9 cellular contexts compared by ENCODE assay signal in the genomic region with DNA sequence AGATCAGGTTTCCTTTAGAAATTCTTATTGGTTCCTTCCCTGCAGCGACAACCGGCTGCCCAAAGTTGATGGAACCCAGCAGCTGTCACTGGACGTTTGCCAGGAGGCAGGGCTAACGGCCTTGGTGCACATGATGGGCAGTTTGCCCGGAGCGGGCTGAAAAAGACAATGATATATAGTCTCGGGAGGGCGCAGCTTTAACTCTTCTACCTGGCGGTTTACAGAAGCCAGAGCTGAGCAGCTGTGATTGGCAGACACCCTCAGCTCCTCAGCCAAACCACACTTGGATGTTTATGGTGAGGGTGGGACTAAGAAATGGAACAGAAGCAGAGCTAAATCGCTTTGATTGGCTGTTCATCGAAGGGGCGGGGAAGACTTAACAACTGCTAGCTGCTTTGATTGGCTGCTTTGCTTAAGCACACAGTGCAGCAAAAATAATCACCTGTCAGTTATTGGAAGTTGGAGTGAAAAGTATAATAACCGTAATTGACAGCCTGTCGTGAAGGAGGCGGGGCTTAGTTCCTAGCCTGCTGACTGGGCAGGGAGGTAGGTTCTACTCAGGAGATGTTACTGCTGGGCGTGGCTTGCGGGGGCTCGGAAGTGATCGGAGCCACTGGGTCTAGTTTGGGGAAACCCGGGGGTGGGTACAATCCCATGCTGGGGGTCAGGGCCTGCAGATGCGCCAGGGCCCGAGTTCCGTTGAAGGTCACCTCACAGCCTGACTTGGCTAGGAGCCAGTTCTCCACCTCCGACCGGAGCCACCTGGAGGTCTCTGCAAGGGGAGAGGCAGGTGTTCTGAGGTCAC. TPM values are rescaled to one million over a fixed set of nuclear protein-coding genes. Genes with fewer than 3 reads are reported as not detected.
A peak's percentile ranks its signal among the peaks of the same experiment; 100 is the strongest.
DNase-seq lines count a peak whose midpoint lies in the region; ATAC-seq, FAIRE-seq and TF ChIP-seq lines count a peak whose summit lies in the region.
"Had no signal": no experiment of that assay in that cellular context is flagged by ENCODE, and none has a peak within 500 bp of the region (broad histone marks: within the 10 kb centered on the region; RNA-seq: fewer than 3 reads in every experiment).

No MANE protein-coding gene starts in this region.

- DNase-seq in Ammon's horn (ENCODE audit: low spot score) (peak; percentile 96), NCI-H446 treated with DMSO at 0.1 percent for 48 hours (lab: John Stamatoyannopoulos, UW) (peak; percentile 100)
- peak; percentile 97 for DNase-seq in activated CD4-positive, alpha-beta T cell treated with anti-CD3 and anti-CD28 coated beads for 36 hours
- peak; percentile 64 to 87 (median 84) for DNase-seq in stimulated activated CD4-positive, alpha-beta T cell treated with anti-CD3 and anti-CD28 coated beads, Interleukin-1b, Interleukin-23, amount 100 ng/mL, for 24 hours (ENCODE audit: low read depth in 4 of 4, low spot score in 1 of 4)

- H3K4me1 Mint-ChIP-seq in activated CD4-positive, alpha-beta T cell treated with anti-CD3 and anti-CD28 coated beads for 36 hours: peaks cover 55% of the 10 kb centered on the region

- H3K9me3 Mint-ChIP-seq in activated CD4-positive, alpha-beta T cell treated with anti-CD3 and anti-CD28 coated beads for 36 hours (ENCODE audit: low read depth): no peaks in the 10 kb centered on the region

- peak overlapping the region; percentile 85 for H3K27ac ChIP-seq in layer of hippocampus (ENCODE audit: low read depth, low read length)

- POLR2A ChIA-PET in activated CD4-positive, alpha-beta T cell treated with anti-CD3 and anti-CD28 coated beads for 36 hours (lab: Charles Lee): interaction anchor here (0.8 to 2.9 kb wide), 7 partner anchors 8 to 129 kb away, joined by 3 to 23 read pairs (median 6); partner anchors contain the start of genes EMP3, SYNGR4 and TMEM143

- no peaks in the 10 kb centered on the region for H3K27me3 Mint-ChIP-seq in activated CD4-positive, alpha-beta T cell treated with anti-CD3 and anti-CD28 coated beads for 36 hours

- intact Hi-C loops in activated CD4-positive, alpha-beta T cell treated with anti-CD3 and anti-CD28 coated beads for 36 hours (cut with DNase I, micrococcal nuclease): loop anchor here (1.0 to 5.0 kb wide), 14 partner anchors 12 to 1076 kb away; partner anchors contain the start of genes CARD8 (in 1 of the 2), CCDC9 (in 1 of the 2), CYTH2 (in 1 of the 2) and LIG1 (in 1 of the 2)

- peaks cover 29% of the 10 kb centered on the region for H3K36me3 Mint-ChIP-seq in activated CD4-positive, alpha-beta T cell treated with anti-CD3 and anti-CD28 coated beads for 36 hours (ENCODE audit: low read depth)

- H3K27ac Mint-ChIP-seq in activated CD4-positive, alpha-beta T cell treated with anti-CD3 and anti-CD28 coated beads for 36 hours: peak overlapping the region; percentile 98

- peak; percentile 61 for TF ChIP-seq POLR2A in GM19193 (IDR thresholded peaks at IDR 0.05; ENCODE audit: extremely low read depth, insufficient read depth, insufficient read length)

- peak overlapping the region; percentile 97 for H3K4me3 Mint-ChIP-seq in activated CD4-positive, alpha-beta T cell treated with anti-CD3 and anti-CD28 coated beads for 36 hours

- peak; percentile 91 for FAIRE-seq in colon (lab: Jason Lieb, UNC)

- ATAC-seq in HG03378 (IDR thresholded peaks at IDR 0.05; ENCODE audit: unreplicated experiment): peak; percentile 73
- ATAC-seq in activated CD4-positive, alpha-beta T cell treated with anti-CD3 and anti-CD28 coated beads for 36 hours: peak; percentile 78

- H3K27me3 ChIP-seq in layer of hippocampus (ENCODE audit: control insufficient read depth, insufficient read depth, low read length): no peaks in the 10 kb centered on the region

- CTCF ChIA-PET in activated CD4-positive, alpha-beta T cell treated with anti-CD3 and anti-CD28 coated beads for 36 hours (lab: Charles Lee): interaction anchor here (0.6 to 3.6 kb wide), 17 partner anchors 8 to 1125 kb away, joined by 3 to 55 read pairs (median 4); partner anchors contain the start of genes CARD8, EMP3, KDELR1 and SYNGR4

RNA-seq across cellular contexts. Expression of gene EMP3, which starts 7.5 kb away (rescaled TPM):
- total RNA-seq in activated CD4-positive, alpha-beta T cell treated with anti-CD3 and anti-CD28 coated beads for 36 hours: 100 to 1,000 TPM; 166 to 195 TPM

RNA-seq across cellular contexts. Expression of gene TMEM143, which starts 30.9 kb away (rescaled TPM):
- total RNA-seq in activated CD4-positive, alpha-beta T cell treated with anti-CD3 and anti-CD28 coated beads for 36 hours: 10 to 100 TPM; 18.9 to 21.5 TPM

RNA-seq across cellular contexts. Expression of gene SYNGR4, which starts 31.3 kb away (rescaled TPM):
- under 1 TPM in 1 of 2 experiments, not detected in 1; 0.25 TPM for total RNA-seq in activated CD4-positive, alpha-beta T cell treated with anti-CD3 and anti-CD28 coated beads for 36 hours
- total RNA-seq: activated CD8-positive, alpha-beta memory T cell treated with anti-CD3 and anti-CD28 coated beads for 36 hours had no signal

RNA-seq across cellular contexts. Expression of gene KDELR1, which starts 58.5 kb away (rescaled TPM):
- 10 to 100 TPM; 69.5 to 78.8 TPM for total RNA-seq in activated CD4-positive, alpha-beta T cell treated with anti-CD3 and anti-CD28 coated beads for 36 hours

Comparison
In these comparisons a context has a peak if more than half of its experiments do, and no peak if none do; other contexts are left out.
1. Peak in every context shown above with its lines: DNase-seq, ATAC-seq and H3K27ac ChIP-seq.